ENCODE assay signal across 8 cellular contexts in the genomic region with DNA sequence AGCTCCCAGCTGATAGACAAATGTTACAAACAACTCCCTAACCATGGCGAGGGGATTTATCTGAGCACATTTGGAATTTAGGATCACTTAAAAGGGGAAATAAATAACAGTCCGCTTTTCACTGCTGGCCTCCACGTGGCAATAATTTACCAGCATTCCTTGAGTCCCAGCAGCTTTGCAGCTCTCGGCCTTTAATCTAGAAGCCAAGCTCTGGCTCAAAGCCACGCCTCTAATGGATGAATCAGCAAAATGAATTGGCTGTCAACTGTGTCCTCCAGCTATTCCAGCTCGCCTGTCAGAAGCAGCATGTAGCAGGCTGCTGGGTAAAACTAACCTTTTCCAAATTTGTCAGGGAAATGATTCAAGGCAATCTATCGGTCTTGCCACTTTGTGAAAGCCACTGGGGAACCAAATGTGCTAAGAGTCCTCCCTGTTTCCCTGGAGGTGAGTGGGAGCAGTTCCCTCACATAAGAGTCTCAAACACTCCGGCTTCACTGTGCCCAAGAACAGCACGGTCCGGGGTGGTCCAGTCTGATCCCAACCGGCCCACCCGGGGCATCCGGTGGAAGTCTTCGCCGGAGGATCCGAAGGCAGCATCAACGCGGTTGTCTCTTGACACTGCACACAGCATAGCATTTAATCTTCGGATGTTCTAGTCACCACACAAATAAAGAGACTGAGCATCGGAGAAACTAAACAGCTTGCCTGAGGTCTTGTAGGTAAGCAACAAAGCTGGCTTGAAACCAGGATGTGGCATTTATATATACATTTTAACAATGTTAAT.
DNase-seq lines count a peak whose midpoint lies in the region; ATAC-seq and TF ChIP-seq lines count a peak whose summit lies in the region.

No MANE protein-coding gene starts in this region.

- H3K27me3 ChIP-seq in RWPE2 (ENCODE audit: insufficient read depth, poor library complexity, severe bottlenecking) (no peaks in the 10 kb centered on the region), mesendoderm (ENCODE audit: insufficient read depth, low read length, poor library complexity) (no peaks in the 10 kb centered on the region), aorta (ENCODE audit: control insufficient read depth in 1 of 2, insufficient read depth in 2 of 2, low read length in 1 of 2) (no peaks in the 10 kb centered on the region)

- peaks cover 0 to 9% of the 10 kb centered on the region in 2 experiments; a peak in 2 of 3 replicates for H3K36me3 ChIP-seq in HEK293 (ENCODE audit: control insufficient read depth in 2 of 2, insufficient read depth in 1 of 2, low read length in 2 of 2)
- peaks cover 6% of the 10 kb centered on the region for H3K36me3 ChIP-seq in RWPE2 (ENCODE audit: low read depth)
- no peaks in the 10 kb centered on the region for H3K36me3 ChIP-seq in mesendoderm (ENCODE audit: control insufficient read depth, insufficient read depth, low read length)
- H3K36me3 ChIP-seq in aorta (ENCODE audit: control insufficient read depth in 1 of 2, insufficient read depth in 2 of 2, low read length in 1 of 2): peaks cover 0 to 2% of the 10 kb centered on the region in 2 donors

- H3K79me2 ChIP-seq in mesendoderm (ENCODE audit: control insufficient read depth, insufficient read depth, low read length): no peaks in the 10 kb centered on the region

- H3K18ac ChIP-seq in mesendoderm (ENCODE audit: low read length): peak overlapping the region; percentile 39

- H3K9me3 ChIP-seq in HEK293 (ENCODE audit: control insufficient read depth, insufficient read depth, low read depth, low read length): no peaks in the 10 kb centered on the region
- no peaks in the 10 kb centered on the region for H3K9me3 ChIP-seq in RWPE2 (ENCODE audit: severe bottlenecking)
- no peaks in the 10 kb centered on the region for H3K9me3 ChIP-seq in aorta (ENCODE audit: control insufficient read depth, low read length)

- H2BK120ac ChIP-seq in mesendoderm (ENCODE audit: low read depth, low read length): no peak overlapping the region

- peaks cover 2% of the 10 kb centered on the region for H3K79me1 ChIP-seq in mesendoderm (ENCODE audit: low read length)

- peak overlapping the region; percentile 53 for H2BK5ac ChIP-seq in mesendoderm (ENCODE audit: low read length)

- no peak overlapping the region for H3K23ac ChIP-seq in mesendoderm (ENCODE audit: low read length)

- ATAC-seq in RWPE2 (ENCODE audit: low read depth) (peak; percentile 95), aorta (ENCODE audit: low FRiP score) (peak; percentile 87)

- H3K56ac ChIP-seq in mesendoderm (ENCODE audit: low read length): peak overlapping the region; percentile 62

- no peak overlapping the region for H3K4me2 ChIP-seq in mesendoderm (ENCODE audit: low read length)

- H4K5ac ChIP-seq in mesendoderm (ENCODE audit: low read length): no peak overlapping the region

- H3K4ac ChIP-seq in mesendoderm (ENCODE audit: low read depth, low read length): peak overlapping the region; percentile 72

- TF ChIP-seq CTCF in HEK293 (tag by site-specific recombination; IDR thresholded peaks at IDR 0.05) (no peak), RWPE2 (IDR thresholded peaks at IDR 0.05; ENCODE audit: poor library complexity, severe bottlenecking) (no peak), epithelial cell of esophagus (IDR thresholded peaks at IDR 0.05; ENCODE audit: insufficient read depth, low read depth, low read length, missing control alignments) (no peak)

- H3K4me3 ChIP-seq in HEK293 (ENCODE audit: low read depth, low read length) (no peak overlapping the region), RWPE2 (ENCODE audit: severe bottlenecking) (no peak overlapping the region), epithelial cell of esophagus (ENCODE audit: low read length) (no peak overlapping the region), mesendoderm (ENCODE audit: low read length) (no peak overlapping the region), aorta (ENCODE audit: low read length in 2 of 2) (no peak overlapping the region)

- no peak overlapping the region for H3K27ac ChIP-seq in HEK293 (ENCODE audit: extremely low read depth, low read depth, low read length)
- peak overlapping the region; percentile 54 for H3K27ac ChIP-seq in RWPE2 (ENCODE audit: poor library complexity, severe bottlenecking)
- no peak overlapping the region for H3K27ac ChIP-seq in mesendoderm (ENCODE audit: low read depth, low read length)
- no peak overlapping the region for H3K27ac ChIP-seq in aorta (ENCODE audit: low read depth in 1 of 2, low read length in 2 of 2)

- POLR2A ChIA-PET in HEK293 (lab: Yijun Ruan, JAX): no interaction called here

- no peak overlapping the region for H2AK5ac ChIP-seq in mesendoderm (ENCODE audit: low read length)

- H3K9ac ChIP-seq in mesendoderm (ENCODE audit: low read length): peak overlapping the region; percentile 38

- CTCF ChIA-PET in HEK293 (lab: Yijun Ruan, JAX): no interaction called here

- DNase-seq in RWPE2 (ENCODE audit: low spot score): peak; percentile 73
- DNase-seq in epithelial cell of esophagus (ENCODE audit: low read depth): peak; percentile 92
- peak; percentile 93 for DNase-seq in mesendoderm
- peak; percentile 85 to 86 for DNase-seq in aorta
- DNase-seq in mesenteric fat pad (ENCODE audit: low spot score): no peak
- no peak for DNase-seq in activated CD4-positive, alpha-beta T cell treated with anti-CD3 and anti-CD28 coated beads, Interleukin-2, amount 50 U/mL, for 48 hours
- no peak for DNase-seq in NCI-H187 (lab: John Stamatoyannopoulos, UW)

- no peak overlapping the region for H4K8ac ChIP-seq in mesendoderm (ENCODE audit: low read depth, low read length)

- WGBS in mesendoderm (ENCODE audit: extremely low coverage, insufficient coverage, low lambda C conversion rate): no CpG with 5 or more reads among the region's 20 CpGs
- 5 to 10% methylated on average over 20 of the region's 20 CpGs for WGBS in aorta, 2 donors

- intact Hi-C loops in aorta (cut with DNase I): no loop called here

- H2BK15ac ChIP-seq in mesendoderm (replicated peaks; ENCODE audit: low read depth): no peak overlapping the region

- peaks cover 6% of the 10 kb centered on the region for H3K4me1 ChIP-seq in HEK293 (ENCODE audit: control insufficient read depth, insufficient read depth, low read length)
- H3K4me1 ChIP-seq in RWPE2 (ENCODE audit: insufficient read depth, poor library complexity, severe bottlenecking): peaks cover 14% of the 10 kb centered on the region
- H3K4me1 ChIP-seq in mesendoderm (ENCODE audit: control insufficient read depth, low read depth, low read length): peaks cover 9% of the 10 kb centered on the region
- peaks cover 0 to 3% of the 10 kb centered on the region in 2 donors for H3K4me1 ChIP-seq in aorta (ENCODE audit: control insufficient read depth in 1 of 2, insufficient read depth in 2 of 2, low read length in 2 of 2)

TF ChIP-seq in HEK293, 187 proteins besides CTCF, POLR2A, EP300 and RAD21 (continues in another document):
- TF ChIP-seq IKZF3 (tag by site-specific recombination; IDR thresholded peaks at IDR 0.05) (peak; percentile 41; the same call in 1 of the 2 replicates), ZNF76 (tag by site-specific recombination; IDR thresholded peaks at IDR 0.05; ENCODE audit: borderline replicate concordance, low read depth) (0 out of 2 replicates have a peak, but pooled peaks have one; percentile 40), ZBTB17 (tag by site-specific recombination; IDR thresholded peaks at IDR 0.05) (peak; percentile 64), ZNF266 (tag by site-specific recombination; IDR thresholded peaks at IDR 0.05; ENCODE audit: low read depth) (no peak)
- TF ChIP-seq, protein P1, sequence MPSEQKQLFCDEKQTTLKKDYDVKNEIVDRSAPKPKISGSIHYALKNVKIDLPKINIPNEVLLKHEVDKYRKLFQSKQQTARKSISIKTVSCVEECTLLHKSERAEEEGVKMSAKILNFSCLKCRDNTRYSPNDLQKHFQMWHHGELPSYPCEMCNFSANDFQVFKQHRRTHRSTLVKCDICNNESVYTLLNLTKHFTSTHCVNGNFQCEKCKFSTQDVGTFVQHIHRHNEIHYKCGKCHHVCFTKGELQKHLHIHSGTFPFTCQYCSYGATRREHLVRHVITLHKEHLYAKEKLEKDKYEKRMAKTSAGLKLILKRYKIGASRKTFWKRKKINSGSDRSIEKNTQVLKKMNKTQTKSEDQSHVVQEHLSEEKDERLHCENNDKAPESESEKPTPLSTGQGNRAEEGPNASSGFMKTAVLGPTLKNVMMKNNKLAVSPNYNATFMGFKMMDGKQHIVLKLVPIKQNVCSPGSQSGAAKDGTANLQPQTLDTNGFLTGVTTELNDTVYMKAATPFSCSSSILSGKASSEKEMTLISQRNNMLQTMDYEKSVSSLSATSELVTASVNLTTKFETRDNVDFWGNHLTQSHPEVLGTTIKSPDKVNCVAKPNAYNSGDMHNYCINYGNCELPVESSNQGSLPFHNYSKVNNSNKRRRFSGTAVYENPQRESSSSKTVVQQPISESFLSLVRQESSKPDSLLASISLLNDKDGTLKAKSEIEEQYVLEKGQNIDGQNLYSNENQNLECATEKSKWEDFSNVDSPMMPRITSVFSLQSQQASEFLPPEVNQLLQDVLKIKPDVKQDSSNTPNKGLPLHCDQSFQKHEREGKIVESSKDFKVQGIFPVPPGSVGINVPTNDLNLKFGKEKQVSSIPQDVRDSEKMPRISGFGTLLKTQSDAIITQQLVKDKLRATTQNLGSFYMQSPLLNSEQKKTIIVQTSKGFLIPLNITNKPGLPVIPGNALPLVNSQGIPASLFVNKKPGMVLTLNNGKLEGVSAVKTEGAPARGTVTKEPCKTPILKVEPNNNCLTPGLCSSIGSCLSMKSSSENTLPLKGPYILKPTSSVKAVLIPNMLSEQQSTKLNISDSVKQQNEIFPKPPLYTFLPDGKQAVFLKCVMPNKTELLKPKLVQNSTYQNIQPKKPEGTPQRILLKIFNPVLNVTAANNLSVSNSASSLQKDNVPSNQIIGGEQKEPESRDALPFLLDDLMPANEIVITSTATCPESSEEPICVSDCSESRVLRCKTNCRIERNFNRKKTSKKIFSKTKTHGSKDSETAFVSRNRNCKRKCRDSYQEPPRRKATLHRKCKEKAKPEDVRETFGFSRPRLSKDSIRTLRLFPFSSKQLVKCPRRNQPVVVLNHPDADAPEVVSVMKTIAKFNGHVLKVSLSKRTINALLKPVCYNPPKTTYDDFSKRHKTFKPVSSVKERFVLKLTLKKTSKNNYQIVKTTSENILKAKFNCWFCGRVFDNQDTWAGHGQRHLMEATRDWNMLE (tag by site-specific recombination; conservative IDR thresholded peaks at IDR 0.05; ENCODE audit: low read depth): 0 out of 2 replicates have a peak, but pooled peaks have one; percentile 23

Comparison
In these comparisons a context has a peak if more than half of its experiments do, and no peak if none do; other contexts are left out.
1. DNase-seq: peak in RWPE2 (single experiment), epithelial cell of esophagus (single experiment), mesendoderm (single experiment) and aorta (2 of 2); none in mesenteric fat pad (single experiment), activated CD4-positive, alpha-beta T cell treated with anti-CD3 and anti-CD28 coated beads, Interleukin-2, amount 50 U/mL, for 48 hours (0 of 2) and NCI-H187 (0 of 2).